8 cellular contexts compared by ENCODE assay signal in the genomic region with DNA sequence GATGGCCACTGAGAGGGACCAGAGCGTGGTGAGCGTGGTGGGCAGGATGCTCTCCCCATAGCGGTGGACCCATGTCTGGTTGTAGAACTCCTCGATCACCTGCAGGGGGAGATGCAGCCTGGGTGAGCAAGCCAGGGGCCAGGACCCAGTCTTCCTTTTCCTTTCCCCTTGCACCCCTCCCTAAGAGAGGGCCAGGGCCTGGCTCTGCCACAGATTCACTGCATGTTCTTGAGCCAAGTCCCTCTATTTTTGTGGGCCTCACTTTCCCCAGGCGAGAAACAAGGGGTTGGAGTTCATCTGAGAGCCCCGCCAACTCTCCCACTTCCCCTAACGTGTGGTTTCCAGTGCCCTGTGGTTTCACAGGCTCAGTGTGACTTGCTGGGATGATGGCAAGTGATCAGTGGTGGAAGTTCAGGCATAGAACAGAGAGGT. TPM values are rescaled to one million over a fixed set of nuclear protein-coding genes. Genes with fewer than 3 reads are reported as not detected.
DNase-seq lines count a peak whose midpoint lies in the region; ATAC-seq and TF ChIP-seq lines count a peak whose summit lies in the region.

No MANE protein-coding gene starts in this region.

- peaks cover 48% of the 10 kb centered on the region for H3K36me3 ChIP-seq in GM06990 (ENCODE audit: control insufficient read depth, insufficient read depth, low read length)

- peaks cover 4 to 52% (median 17%) of the 10 kb centered on the region in 3 donors for H3K36me3 Mint-ChIP-seq in naive thymus-derived CD8-positive, alpha-beta T cell

- H3K9me3 Mint-ChIP-seq in naive thymus-derived CD8-positive, alpha-beta T cell: no peaks in the 10 kb centered on the region

- H3K4me3 ChIP-seq in GM06990 (replicated peaks; ENCODE audit: low read depth, low read length): no peak overlapping the region; the same call in 1 of the 2 replicates
- no peak overlapping the region for H3K4me3 ChIP-seq in epithelial cell of esophagus (ENCODE audit: low read length)

- POLR2A ChIA-PET in naive thymus-derived CD8-positive, alpha-beta T cell (lab: Charles Lee): interaction anchor here (0.7 to 2.5 kb wide), 7 partner anchors 8 to 164 kb away, joined by 3 to 56 read pairs (median 11); partner anchors contain the start of genes C1orf50, P3H1, SLC2A1 and TMEM269

- peak overlapping the region; percentile 90 to 99 (median 96) for H3K27ac Mint-ChIP-seq in naive thymus-derived CD8-positive, alpha-beta T cell

- H3K27me3 ChIP-seq in GM06990 (replicated peaks; ENCODE audit: control insufficient read depth, insufficient read depth, low read length): no peaks in the 10 kb centered on the region

- peak overlapping the region; percentile 55 to 91 (median 78) for H3K4me3 Mint-ChIP-seq in naive thymus-derived CD8-positive, alpha-beta T cell

- H3K27ac ChIP-seq in 22Rv1: peak overlapping the region; percentile 72

- no peaks in the 10 kb centered on the region for H3K27me3 Mint-ChIP-seq in naive thymus-derived CD8-positive, alpha-beta T cell

- DNase-seq in GM06990 (ENCODE audit: extremely low read depth, insufficient read length) (peak; percentile 72), NCI-H1105 treated with DMSO at 0.1 percent for 48 hours (lab: John Stamatoyannopoulos, UW) (peak; percentile 5), epithelial cell of esophagus (ENCODE audit: low read depth) (peak; percentile 47)
- DNase-seq in activated CD4-positive, alpha-beta T cell treated with anti-CD3 and anti-CD28 coated beads, Interleukin-2, amount 50 U/mL, for 1 hour: peak; percentile 45
- DNase-seq in naive thymus-derived CD8-positive, alpha-beta T cell: peak; percentile 39 to 79 (median 60)

- peak; percentile 37 to 43 for ATAC-seq in naive thymus-derived CD8-positive, alpha-beta T cell
- ATAC-seq in GM21528 (IDR thresholded peaks at IDR 0.05; ENCODE audit: low FRiP score, unreplicated experiment) (no peak), HG03095 (IDR thresholded peaks at IDR 0.05; ENCODE audit: unreplicated experiment) (no peak)

- H3K4me1 Mint-ChIP-seq in naive thymus-derived CD8-positive, alpha-beta T cell: peaks cover 43 to 75% (median 72%) of the 10 kb centered on the region in 4 donors

- TF ChIP-seq CTCF in 22Rv1 (IDR thresholded peaks at IDR 0.05) (peak; percentile 56), GM06990 (IDR thresholded peaks at IDR 0.05; ENCODE audit: insufficient read depth, low read length, poor library complexity, severe bottlenecking) (peak; percentile 78), epithelial cell of esophagus (IDR thresholded peaks at IDR 0.05; ENCODE audit: insufficient read depth, low read depth, low read length, missing control alignments) (peak; percentile 61)

RNA-seq across cellular contexts. Expression of gene SLC2A1, which starts 27.5 kb away (rescaled TPM):
- total RNA-seq in naive thymus-derived CD8-positive, alpha-beta T cell: 10 to 100 TPM; 57.2 to 57.3 TPM
- polyA plus RNA-seq in naive thymus-derived CD8-positive, alpha-beta T cell: 10 to 100 TPM; 17.7 to 22.8 (median 22.0) TPM

Comparison
In these comparisons a context has a peak if more than half of its experiments do, and no peak if none do; other contexts are left out.
1. DNase-seq: peak in every context shown above with its lines; median percentile 72 in GM06990; 60 in naive thymus-derived CD8-positive, alpha-beta T cell; 47 in epithelial cell of esophagus; 45 in activated CD4-positive, alpha-beta T cell treated with anti-CD3 and anti-CD28 coated beads, Interleukin-2, amount 50 U/mL, for 1 hour; 5 in NCI-H1105 treated with DMSO at 0.1 percent for 48 hours.
2. ATAC-seq: peak in naive thymus-derived CD8-positive, alpha-beta T cell (2 of 2); none in GM21528 (single experiment) and HG03095 (single experiment).
3. Peak in every context shown above with its lines, with median percentiles within 50 percentile points of each other: CTCF ChIP-seq.